1 cellular context compared by ENCODE assay signal in the genomic region with DNA sequence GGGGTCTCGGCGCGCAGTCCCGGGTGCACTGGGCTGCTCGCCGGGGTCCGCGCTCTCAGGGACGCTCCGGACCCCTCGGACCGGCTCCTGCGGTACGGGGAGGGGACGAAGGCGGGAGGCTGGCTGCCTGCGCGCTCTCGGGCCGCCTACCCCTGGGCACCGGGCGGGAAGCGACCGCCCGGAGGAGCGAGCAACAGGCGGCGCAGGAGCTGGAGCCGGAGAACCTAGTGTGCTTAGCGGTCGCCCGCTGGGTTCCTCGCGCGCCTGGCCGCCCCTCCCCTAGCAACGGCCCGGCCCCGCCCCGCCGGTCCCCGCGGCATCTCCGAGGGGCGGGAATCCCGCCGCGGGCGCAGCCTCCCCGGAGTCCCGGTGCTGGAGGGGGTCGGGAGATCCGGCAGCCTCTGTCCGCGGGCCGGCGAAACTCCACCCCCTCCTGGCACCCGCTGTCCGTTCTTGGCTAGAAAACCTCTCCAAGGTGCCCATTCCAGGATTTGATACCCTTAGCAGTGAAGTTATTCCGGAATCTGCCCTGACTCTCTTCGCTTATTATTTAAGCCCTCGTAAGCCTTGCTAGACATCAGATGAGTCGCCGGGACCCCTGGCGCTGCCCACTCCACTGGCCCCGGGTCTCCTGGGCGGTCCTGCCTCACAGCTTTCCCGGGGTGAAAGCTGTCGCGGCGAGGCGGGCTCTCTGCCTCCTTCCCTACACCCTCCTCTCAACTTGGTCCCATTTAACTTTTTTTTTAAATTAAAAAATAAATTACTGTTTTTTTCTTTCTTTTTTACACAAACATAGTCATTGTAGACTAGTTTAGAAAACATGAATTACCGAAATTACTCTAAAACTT.
TF ChIP-seq lines count a peak whose summit lies in the region.

A gene (minus strand): TSS at position 231 of the 848 bp plus-strand sequence. CDS start 246 bp downstream, outside the sequence.

TF ChIP-seq in IMR-90, 13 proteins besides CTCF, POLR2A, EP300 and RAD21:
- TF ChIP-seq CEBPB (IDR thresholded peaks at IDR 0.05; ENCODE audit: low read depth, low read length) (no peak), NFE2L2 (IDR thresholded peaks at IDR 0.05; ENCODE audit: low read depth, low read length) (no peak), MAZ (IDR thresholded peaks at IDR 0.05; ENCODE audit: borderline replicate concordance, low read depth, low read length) (no peak), FOS (IDR thresholded peaks at IDR 0.05; ENCODE audit: low read depth, low read length) (no peak)
